Comparison of ENCODE assay signal across 14 cellular contexts in the genomic region with DNA sequence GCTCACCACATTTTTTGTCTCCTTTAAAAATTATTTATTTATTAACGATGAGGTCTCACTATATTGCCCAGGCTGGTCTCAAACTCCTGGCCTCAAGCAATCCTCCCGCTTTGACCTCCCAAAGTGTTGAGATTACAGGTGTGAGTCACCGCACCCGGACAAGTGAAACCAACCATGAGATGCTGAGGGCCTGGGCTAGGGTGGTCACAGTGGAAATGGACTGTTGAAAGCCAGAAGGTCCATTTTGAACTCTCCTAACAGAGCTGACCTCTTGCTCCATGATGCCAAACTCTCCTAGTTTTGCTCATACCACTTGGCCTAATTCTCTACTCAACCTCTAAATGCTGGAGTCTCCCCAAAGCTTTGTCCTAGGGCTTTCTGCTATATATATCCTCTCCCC.
A peak's percentile ranks its signal among the peaks of the same experiment; 100 is the strongest.
DNase-seq lines count a peak whose midpoint lies in the region; ATAC-seq and TF ChIP-seq lines count a peak whose summit lies in the region.
"Had no signal": no experiment of that assay in that cellular context is flagged by ENCODE, and none has a peak within 500 bp of the region (broad histone marks: within the 10 kb centered on the region; RNA-seq: fewer than 3 reads in every experiment).

No MANE protein-coding gene starts in this region.

- TF ChIP-seq CTCF in left ventricle myocardium inferior (IDR thresholded peaks at IDR 0.05; ENCODE audit: borderline replicate concordance) (no peak), Loucy (conservative IDR thresholded peaks at IDR 0.05; ENCODE audit: low read length) (no peak), gastroesophageal sphincter (IDR thresholded peaks at IDR 0.05) (no peak), upper lobe of right lung (IDR thresholded peaks at IDR 0.05) (no peak)

- no peak for TF ChIP-seq POLR2A in gastroesophageal sphincter (IDR thresholded peaks at IDR 0.05)

- H3K4me2 ChIP-seq in Loucy (ENCODE audit: low read depth, low read length, poor library complexity, severe bottlenecking) = peak overlapping the region; percentile 79

- no peaks in the 10 kb centered on the region for H3K36me3 ChIP-seq in left ventricle myocardium inferior
- no peaks in the 10 kb centered on the region for H3K36me3 ChIP-seq in Loucy (ENCODE audit: insufficient read depth, low read length)
- H3K36me3 ChIP-seq in gastroesophageal sphincter = no peaks in the 10 kb centered on the region
- H3K36me3 ChIP-seq in upper lobe of right lung = no peaks in the 10 kb centered on the region
- H3K36me3 ChIP-seq: BE2C had no signal

- H3K27me3 ChIP-seq in left ventricle myocardium inferior (ENCODE audit: low read depth) = no peaks in the 10 kb centered on the region
- no peaks in the 10 kb centered on the region for H3K27me3 ChIP-seq in Loucy (ENCODE audit: insufficient read depth, low read length, poor library complexity, severe bottlenecking)
- H3K27me3 ChIP-seq in gastroesophageal sphincter = no peaks in the 10 kb centered on the region
- H3K27me3 ChIP-seq in upper lobe of right lung = no peaks in the 10 kb centered on the region
- H3K27me3 ChIP-seq: BE2C had no signal

- TF ChIP-seq EP300 in gastroesophageal sphincter (IDR thresholded peaks at IDR 0.05) = no peak

- peaks cover 14% of the 10 kb centered on the region for H4K20me1 ChIP-seq in Loucy (ENCODE audit: insufficient read depth, low read length, poor library complexity, severe bottlenecking)

- DNase-seq in left ventricle myocardium inferior (no peak), left ventricle myocardium superior (no peak), upper lobe of right lung (no peak), activated gamma-delta T cell treated with Interleukin-2 at 50 U/mL for 16 hours (no peak), iPS-NIHi7 (ENCODE audit: extremely low spot score) (no peak)
- DNase-seq: activated CD4-positive, alpha-beta T cell treated with anti-CD3 and anti-CD28 coated beads, Interleukin-2, amount 50 U/mL, for 4 hours; BE2C; cerebellar nuclear complex; foreskin melanocyte; NCI-H2081 had no signal

- peaks cover 40% of the 10 kb centered on the region for H3K79me2 ChIP-seq in Loucy (ENCODE audit: insufficient read depth, low read length)

- H3K4me3 ChIP-seq in left ventricle myocardium inferior = no peak overlapping the region
- H3K4me3 ChIP-seq in Loucy (ENCODE audit: low read length, poor library complexity, severe bottlenecking) = peak overlapping the region; percentile 65
- H3K4me3 ChIP-seq in gastroesophageal sphincter = no peak overlapping the region
- no peak overlapping the region for H3K4me3 ChIP-seq in upper lobe of right lung

- H3K27ac ChIP-seq in left ventricle myocardium inferior (replicated peaks) = peak overlapping the region; percentile 98
- peak overlapping the region in 3 of 4 donors; percentile 8 to 60 (median 57) for H3K27ac ChIP-seq in gastroesophageal sphincter
- H3K27ac ChIP-seq in upper lobe of right lung = peak overlapping the region; percentile 17
- H3K27ac ChIP-seq: RWPE1 had no signal

- H3K9me2 ChIP-seq in Loucy (replicated peaks; ENCODE audit: low read depth, low read length) = no peaks in the 10 kb centered on the region

- peak overlapping the region; percentile 36 for H3K9ac ChIP-seq in Loucy (ENCODE audit: low read depth, low read length, poor library complexity, severe bottlenecking)

- ATAC-seq in left ventricle myocardium superior (no peak), gastroesophageal sphincter (no peak), upper lobe of right lung (no peak)
- ATAC-seq in activated CD4-positive, CD25-positive, alpha-beta regulatory T cell treated with anti-CD3 and anti-CD28 coated beads, Interleukin-2, amount 50 U/mL, for 24 hours = no peak

- 86 to 91% methylated on average over 1 to 4 of the region's 4 CpGs for WGBS in gastroesophageal sphincter (ENCODE audit: low coverage in 1 of 2), 2 donors

- peaks cover 22% of the 10 kb centered on the region for H3F3A ChIP-seq in Loucy (ENCODE audit: low read depth)

- no peaks in the 10 kb centered on the region for H3K9me3 ChIP-seq in left ventricle myocardium inferior (replicated peaks)
- no peaks in the 10 kb centered on the region for H3K9me3 ChIP-seq in Loucy (ENCODE audit: insufficient read depth, low read depth, low read length)
- H3K9me3 ChIP-seq in gastroesophageal sphincter = no peaks in the 10 kb centered on the region
- no peaks in the 10 kb centered on the region for H3K9me3 ChIP-seq in upper lobe of right lung
- H3K9me3 ChIP-seq: BE2C had no signal

- intact Hi-C loops in left ventricle myocardium inferior (cut with micrococcal nuclease) (no loop called here), left ventricle myocardium superior (cut with micrococcal nuclease) (no loop called here), upper lobe of right lung (cut with DNase I) (no loop called here)

- no peak overlapping the region for H2AFZ ChIP-seq in Loucy (ENCODE audit: low read length)

- H3K4me1 ChIP-seq in left ventricle myocardium inferior = peaks cover 85% of the 10 kb centered on the region
- peaks cover 84% of the 10 kb centered on the region for H3K4me1 ChIP-seq in Loucy (ENCODE audit: insufficient read depth, low read length, poor library complexity, severe bottlenecking)
- H3K4me1 ChIP-seq in gastroesophageal sphincter = peaks cover 2 to 46% (median 13%) of the 10 kb centered on the region in 3 donors
- peaks cover 45% of the 10 kb centered on the region for H3K4me1 ChIP-seq in upper lobe of right lung

Comparison
In these comparisons a context has a peak if more than half of its experiments do, and no peak if none do; other contexts are left out.
1. H3K27ac ChIP-seq: peak in every context shown above with its lines; median percentile 98 in left ventricle myocardium inferior; 57 in gastroesophageal sphincter; 17 in upper lobe of right lung.